ENCODE assay signal across 8 cellular contexts in the genomic region with DNA sequence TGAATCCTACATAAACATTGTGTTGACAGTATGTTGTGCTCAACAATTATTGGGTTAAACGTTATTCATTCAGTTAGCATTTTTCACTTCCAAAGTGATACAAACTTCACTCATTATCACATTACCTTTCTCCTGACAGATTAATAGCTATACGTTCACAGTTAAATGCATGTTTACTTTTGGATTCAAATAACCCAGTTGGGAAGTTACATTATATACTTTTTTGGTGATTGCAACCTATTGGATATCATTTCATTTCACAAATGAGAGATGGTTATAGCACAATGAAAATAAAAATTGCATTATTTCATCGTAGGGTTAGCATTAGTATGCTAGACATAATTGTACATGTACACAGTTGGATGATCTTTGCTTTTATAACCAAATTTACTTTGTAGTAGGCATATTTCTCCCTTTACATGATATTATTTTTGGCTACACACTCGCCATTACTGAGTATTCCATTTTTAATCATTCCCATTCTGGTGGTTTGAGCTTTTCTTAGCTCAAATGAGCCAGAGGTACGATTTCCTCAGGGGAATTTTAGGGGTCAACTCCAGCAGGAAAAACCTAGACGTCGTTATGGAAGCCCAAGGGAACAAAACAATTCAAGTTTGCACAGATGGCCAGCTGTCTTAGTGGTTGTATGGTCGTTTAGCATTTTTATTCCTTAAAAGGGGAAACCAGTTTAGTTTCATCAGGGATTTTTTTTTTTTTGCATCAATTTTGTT. TPM values are rescaled to one million over a fixed set of nuclear protein-coding genes. Genes with fewer than 3 reads are reported as not detected.
DNase-seq lines count a peak whose midpoint lies in the region; ATAC-seq, FAIRE-seq and TF ChIP-seq lines count a peak whose summit lies in the region.

No MANE protein-coding gene starts in this region.

- H3F3A ChIP-seq in PC-3 (ENCODE audit: low read length, unreplicated experiment) (no peaks in the 10 kb centered on the region), neural cell (ENCODE audit: insufficient read depth, low read length, poor library complexity, severe bottlenecking) (no peaks in the 10 kb centered on the region)

- peak overlapping the region; percentile 95 for H3K9ac ChIP-seq in PC-3 (ENCODE audit: low read length)
- peak overlapping the region; percentile 100 for H3K9ac ChIP-seq in endothelial cell of umbilical vein (replicated peaks; ENCODE audit: extremely low read depth, insufficient read depth, low read length)
- no peak overlapping the region for H3K9ac ChIP-seq in neural cell (ENCODE audit: low read length)

- peaks cover 36% of the 10 kb centered on the region for H3K4me1 ChIP-seq in PC-3 (ENCODE audit: insufficient read depth, low read length)
- peaks cover 32% of the 10 kb centered on the region for H3K4me1 ChIP-seq in endothelial cell of umbilical vein (ENCODE audit: control insufficient read depth, extremely low read depth, insufficient read depth, low read length)

- no peak for TF ChIP-seq EP300 in neural cell (conservative IDR thresholded peaks at IDR 0.05; ENCODE audit: poor library complexity, severe bottlenecking)

- no peak for TF ChIP-seq CTCF in PC-3 (conservative IDR thresholded peaks at IDR 0.05; ENCODE audit: low read depth, low read length)
- TF ChIP-seq CTCF in endothelial cell of umbilical vein (IDR thresholded peaks at IDR 0.05; ENCODE audit: extremely low read depth in 1 of 2, insufficient read depth in 1 of 2, low read depth in 1 of 2, low read length in 2 of 2): no peak
- TF ChIP-seq CTCF in neural cell (IDR thresholded peaks at IDR 0.05; ENCODE audit: poor library complexity, severe bottlenecking): no peak

- H3K4me3 ChIP-seq in PC-3 (ENCODE audit: low read length): peak overlapping the region; percentile 91
- peak overlapping the region; percentile 34 to 96 (median 63) for H3K4me3 ChIP-seq in endothelial cell of umbilical vein (replicated peaks in 1 of 3; ENCODE audit: insufficient read depth in 1 of 3, low read depth in 1 of 3, low read length in 3 of 3)
- peak overlapping the region; percentile 72 for H3K4me3 ChIP-seq in neural cell (ENCODE audit: low read length)

- H2AFZ ChIP-seq in PC-3 (ENCODE audit: low read length) (peak overlapping the region; percentile 73), endothelial cell of umbilical vein (ENCODE audit: low read depth, low read length) (peak overlapping the region; percentile 50), neural cell (ENCODE audit: low read depth, low read length) (no peak overlapping the region)

- H3K36me3 ChIP-seq in PC-3 (ENCODE audit: low read depth, low read length) (no peaks in the 10 kb centered on the region), endothelial cell of umbilical vein (ENCODE audit: control insufficient read depth in 2 of 2, extremely low read depth in 1 of 2, insufficient read depth in 2 of 2, low read length in 2 of 2) (no peaks in the 10 kb centered on the region), neural cell (ENCODE audit: insufficient read depth, low read length) (no peaks in the 10 kb centered on the region)

- no peaks in the 10 kb centered on the region for H3K9me1 ChIP-seq in endothelial cell of umbilical vein (replicated peaks; ENCODE audit: control insufficient read depth, extremely low read depth, insufficient read depth, low read length)

- H3K79me2 ChIP-seq in PC-3 (ENCODE audit: low read length) (peaks cover 28% of the 10 kb centered on the region), endothelial cell of umbilical vein (ENCODE audit: control insufficient read depth, insufficient read depth, low read length) (peaks cover 32% of the 10 kb centered on the region), neural cell (replicated peaks; ENCODE audit: insufficient read depth, low read length) (peaks cover 14% of the 10 kb centered on the region)

- H3K27me3 ChIP-seq in PC-3 (ENCODE audit: low read length) (no peaks in the 10 kb centered on the region), endothelial cell of umbilical vein (ENCODE audit: control insufficient read depth in 2 of 2, insufficient read depth in 2 of 2, low read length in 2 of 2) (no peaks in the 10 kb centered on the region), neural cell (ENCODE audit: insufficient read depth, low read depth, low read length) (no peaks in the 10 kb centered on the region)

- POLR2A ChIA-PET in PC-3 (lab: Charles Lee; ENCODE audit: unreplicated experiment) (interaction anchor here (1.2 kb wide), 1 partner anchor 239 kb away, joined by 9 read pairs; no protein-coding TSS in a partner anchor), endothelial cell of umbilical vein (lab: Charles Lee) (interaction anchor here (0.6 to 2.0 kb wide), 6 partner anchors 113 to 401 kb away, joined by 3 to 10 read pairs (median 4); a partner anchor contains a TSS)

- no peak for FAIRE-seq in endothelial cell of umbilical vein (lab: Jason Lieb, UNC)

- no peaks in the 10 kb centered on the region for H4K20me1 ChIP-seq in PC-3 (ENCODE audit: low read length)
- H4K20me1 ChIP-seq in endothelial cell of umbilical vein (replicated peaks; ENCODE audit: control insufficient read depth, extremely low read depth, insufficient read depth, low read length): no peaks in the 10 kb centered on the region
- no peaks in the 10 kb centered on the region for H4K20me1 ChIP-seq in neural cell (ENCODE audit: insufficient read depth)

- H3K27ac ChIP-seq in PC-3 (ENCODE audit: low read length) (peak overlapping the region; percentile 86), endothelial cell of umbilical vein (ENCODE audit: insufficient read depth, low read depth, low read length) (peak overlapping the region; percentile 98), neural cell (ENCODE audit: low read length) (no peak overlapping the region)

- dilution Hi-C loops in endothelial cell of umbilical vein (cut with MboI; ENCODE audit: extremely low pct_ligation_motif_present, low sequenced_read_pairs): no loop called here

- CTCF ChIA-PET in PC-3 (lab: Charles Lee) (no interaction called here), endothelial cell of umbilical vein (lab: Charles Lee) (interaction anchor here (1.3 to 2.0 kb wide), 4 partner anchors 223 to 355 kb away, joined by 4 to 13 read pairs (median 7); no protein-coding TSS in a partner anchor)

- TF ChIP-seq RAD21 in neural cell (conservative IDR thresholded peaks at IDR 0.05): no peak

- H3K9me2 ChIP-seq in PC-3 (replicated peaks; ENCODE audit: low read length): no peaks in the 10 kb centered on the region
- no peaks in the 10 kb centered on the region for H3K9me2 ChIP-seq in neural cell (ENCODE audit: insufficient read depth, low read length)

- intact Hi-C loops in PC-3 (cut with micrococcal nuclease): loop anchor here (2.0 to 10.0 kb wide), 4 partner anchors 282 to 355 kb away; a partner anchor contains a TSS
- intact Hi-C loops in endothelial cell of umbilical vein (cut with micrococcal nuclease): loop anchor here (1.0 to 10.0 kb wide), 9 partner anchors 137 to 795 kb away; no protein-coding TSS in a partner anchor
- intact Hi-C loops in head of caudate nucleus (cut with DNase I): loop anchor here (5.0 kb wide), 1 partner anchor 473 kb away; a partner anchor contains a TSS

- H3K4me2 ChIP-seq in PC-3 (ENCODE audit: low read length) (peak overlapping the region; percentile 94), endothelial cell of umbilical vein (ENCODE audit: insufficient read depth, low read length) (peak overlapping the region; percentile 99), neural cell (ENCODE audit: low read length) (peak overlapping the region; percentile 9)

- no peaks in the 10 kb centered on the region for H3K9me3 ChIP-seq in PC-3 (ENCODE audit: low read length)
- H3K9me3 ChIP-seq in endothelial cell of umbilical vein (replicated peaks; ENCODE audit: control insufficient read depth, insufficient read depth, low read length): no peaks in the 10 kb centered on the region
- H3K9me3 ChIP-seq in neural cell (ENCODE audit: low read length): no peaks in the 10 kb centered on the region

- BruUV-seq in PC-3 (replicated peaks; lab: Mats Ljungman, UMichigan): no TSS peak
- TSS peak; percentile 18 for BruUV-seq in endothelial cell of umbilical vein (replicated peaks; lab: Mats Ljungman, UMichigan)

- peak in 2 of 3 experiments; percentile 9 to 54 for DNase-seq in NCI-H1417 (lab: John Stamatoyannopoulos, UW)
- DNase-seq in NCI-H1417 treated with DMSO at 0.1 percent for 48 hours (lab: John Stamatoyannopoulos, UW): no peak
- DNase-seq in PC-3: peak; percentile 30
- peak; percentile 78 for DNase-seq in endothelial cell of umbilical vein (ENCODE audit: low read depth, low spot score)
- DNase-seq in LoVo (ENCODE audit: low spot score): no peak
- no peak for DNase-seq in head of caudate nucleus

- TF ChIP-seq POLR2A in endothelial cell of umbilical vein (IDR thresholded peaks at IDR 0.05; ENCODE audit: low read depth, low read length): no peak

- ATAC-seq in PC-3 (no peak), HG03342 (IDR thresholded peaks at IDR 0.05; ENCODE audit: unreplicated experiment) (no peak)

TF ChIP-seq in endothelial cell of umbilical vein, 7 proteins besides CTCF, POLR2A, EP300 and RAD21 (continues in another document):
- TF ChIP-seq JUN (IDR thresholded peaks at IDR 0.05; ENCODE audit: borderline replicate concordance, insufficient read depth, insufficient read length, low read depth) (no peak), FOS (IDR thresholded peaks at IDR 0.05; ENCODE audit: borderline replicate concordance, insufficient read depth, low read length) (no peak)
- TF ChIP-seq, protein P1, sequence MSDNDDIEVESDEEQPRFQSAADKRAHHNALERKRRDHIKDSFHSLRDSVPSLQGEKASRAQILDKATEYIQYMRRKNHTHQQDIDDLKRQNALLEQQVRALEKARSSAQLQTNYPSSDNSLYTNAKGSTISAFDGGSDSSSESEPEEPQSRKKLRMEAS (IDR thresholded peaks at IDR 0.05; ENCODE audit: insufficient read depth, insufficient read length): no peak

TF ChIP-seq in neural cell, 6 proteins besides CTCF, POLR2A, EP300 and RAD21 (continues in another document):
- TF ChIP-seq TAF1 (IDR thresholded peaks at IDR 0.05; ENCODE audit: low read depth) (no peak), POLR2AphosphoS5 (IDR thresholded peaks at IDR 0.05) (no peak)

RNA-seq across cellular contexts. Expression of a gene that starts 2.0 kb away (rescaled TPM):
- total RNA-seq in PC-3 (2014; rRNA removed) (6.6 and 10.0 TPM in 2 replicates), endothelial cell of umbilical vein (40.3 and 49.2 TPM in 2 replicates)
- polyA plus RNA-seq in endothelial cell of umbilical vein (33.5 and 34.1 TPM in 2 replicates), neural cell (3.6 and 8.0 TPM in 2 replicates)
- polyA plus RNA-seq in endothelial cell of umbilical vein (2011; cell fraction: cytosol; rRNA removed): 29.0 and 33.4 TPM in 2 replicates
- 66.4 and 87.1 TPM in 2 replicates for polyA plus RNA-seq in endothelial cell of umbilical vein (2011; cell fraction: nucleus; rRNA removed)
- polyA plus RNA-seq in endothelial cell of umbilical vein (2012): 25.4 and 26.9 TPM in 2 replicates
- polyA minus RNA-seq in endothelial cell of umbilical vein (78.2 and 79.0 TPM in 2 replicates), neural cell (26.3 and 39.6 TPM in 2 replicates)
- polyA minus RNA-seq in endothelial cell of umbilical vein (2011; cell fraction: cytosol; rRNA and poly(A)+ RNA removed): 11.5 TPM
- 110 and 144 TPM in 2 replicates for polyA minus RNA-seq in endothelial cell of umbilical vein (2011; cell fraction: nucleus; rRNA and poly(A)+ RNA removed)

Comparison
In these comparisons a context has a peak if more than half of its experiments do, and no peak if none do; other contexts are left out.
1. DNase-seq: peak in NCI-H1417 (2 of 3), PC-3 (single experiment) and endothelial cell of umbilical vein (single experiment); none in NCI-H1417 treated with DMSO at 0.1 percent for 48 hours (single experiment), LoVo (single experiment) and head of caudate nucleus (0 of 42).
2. H3K4me2 ChIP-seq: peak in every context shown above with its lines; median percentile 99 in endothelial cell of umbilical vein; 94 in PC-3; 9 in neural cell.
3. Peak in every context shown above with its lines, with median percentiles within 50 percentile points of each other: H3K4me3 ChIP-seq.